In genomic region chr3:127858477-127858876, GRCh38 we compare ENCODE assay signal across 16 cellular contexts. TPM values are rescaled to one million over a fixed set of nuclear protein-coding genes. Genes with fewer than 3 reads are reported as not detected.
DNase-seq lines count a peak whose midpoint lies in the region; ATAC-seq and TF ChIP-seq lines count a peak whose summit lies in the region.
"Had no signal": no experiment of that assay in that cellular context is flagged by ENCODE, and none has a peak within 500 bp of the region (broad histone marks: within the 10 kb centered on the region; RNA-seq: fewer than 3 reads in every experiment).

No MANE protein-coding gene starts in this region.

- H3K9me3 ChIP-seq in Karpas-422 (ENCODE audit: low read length) (no peaks in the 10 kb centered on the region), neural cell (ENCODE audit: low read length) (no peaks in the 10 kb centered on the region)
- H3K9me3 ChIP-seq: BE2C had no signal

- no TSS peak for BruUV-seq in MCF 10A (replicated peaks; lab: Mats Ljungman, UMichigan)

- H3K4me2 ChIP-seq in Karpas-422 (ENCODE audit: low read depth, low read length, poor library complexity, severe bottlenecking) (peak overlapping the region; percentile 39), neural cell (ENCODE audit: low read length) (no peak overlapping the region)

- H3K36me3 Mint-ChIP-seq in MCF 10A (ENCODE audit: insufficient read depth, unreplicated experiment): no peaks in the 10 kb centered on the region

- H3K9me2 ChIP-seq in Karpas-422 (replicated peaks; ENCODE audit: insufficient read depth, low read length) (no peaks in the 10 kb centered on the region), neural cell (ENCODE audit: insufficient read depth, low read length) (no peaks in the 10 kb centered on the region)

- no peaks in the 10 kb centered on the region for H3K4me1 Mint-ChIP-seq in MCF 10A (ENCODE audit: insufficient read depth, unreplicated experiment)

- no peaks in the 10 kb centered on the region for H3K27me3 Mint-ChIP-seq in MCF 10A (ENCODE audit: insufficient read depth, unreplicated experiment)
- H3K27me3 Mint-ChIP-seq: CD4-positive, alpha-beta T cell had no signal

- DNase-seq in Karpas-422: no peak
- peak; percentile 46 for DNase-seq in NOMO-1 treated with dmso at 0.1 percent for 144 hours (lab: John Stamatoyannopoulos, UW; ENCODE audit: unreplicated experiment)
- no peak for DNase-seq in MCF 10A (ENCODE audit: unreplicated experiment)
- DNase-seq: BE2C; C1 segment of cervical spinal cord; CD4-positive, alpha-beta T cell; DMS153; DMS79; GDM1; H9 had no signal

- H4K20me1 ChIP-seq in Karpas-422 (ENCODE audit: insufficient read depth, low read depth, low read length) (no peaks in the 10 kb centered on the region), neural cell (ENCODE audit: insufficient read depth) (no peaks in the 10 kb centered on the region)

- peaks cover 6% of the 10 kb centered on the region for H3F3A ChIP-seq in neural cell (ENCODE audit: insufficient read depth, low read length, poor library complexity, severe bottlenecking)

- H3K9ac ChIP-seq in Karpas-422 (ENCODE audit: low read length) (no peak overlapping the region), neural cell (ENCODE audit: low read length) (peak overlapping the region; percentile 14)

- intact Hi-C loops in MCF 10A (cut with micrococcal nuclease): no loop called here

- H2AFZ ChIP-seq in Karpas-422 (ENCODE audit: low read length): no peak overlapping the region
- H2AFZ ChIP-seq in neural cell (ENCODE audit: low read depth, low read length): no peak overlapping the region

- H3K27ac Mint-ChIP-seq in MCF 10A (ENCODE audit: low read depth, unreplicated experiment): no peak overlapping the region
- H3K27ac Mint-ChIP-seq: CD4-positive, alpha-beta T cell; H9 had no signal

- TF ChIP-seq EP300 in neural cell (conservative IDR thresholded peaks at IDR 0.05; ENCODE audit: poor library complexity, severe bottlenecking): no peak

- POLR2A ChIA-PET in MCF 10A (lab: Yijun Ruan, JAX): interaction anchor here (0.9 kb wide), 1 partner anchor 21 kb away, joined by 4 read pairs; no protein-coding TSS in a partner anchor

- TF ChIP-seq CTCF in neural cell (IDR thresholded peaks at IDR 0.05; ENCODE audit: poor library complexity, severe bottlenecking): no peak
- TF ChIP-seq CTCF in MCF 10A (IDR thresholded peaks at IDR 0.05; ENCODE audit: unreplicated experiment): no peak

- H3K27me3 ChIP-seq in Karpas-422 (ENCODE audit: low read length) (no peaks in the 10 kb centered on the region), neural cell (ENCODE audit: insufficient read depth, low read depth, low read length) (no peaks in the 10 kb centered on the region)
- H3K27me3 ChIP-seq: BE2C had no signal

- no peaks in the 10 kb centered on the region for H3K9me3 Mint-ChIP-seq in MCF 10A (ENCODE audit: unreplicated experiment)
- H3K9me3 Mint-ChIP-seq: CD4-positive, alpha-beta T cell; H9 had no signal

- no peak overlapping the region for H3K4me3 Mint-ChIP-seq in MCF 10A (ENCODE audit: unreplicated experiment)
- H3K4me3 Mint-ChIP-seq: CD4-positive, alpha-beta T cell; H9 had no signal

- no peak for ATAC-seq in HG03135 (IDR thresholded peaks at IDR 0.05; ENCODE audit: unreplicated experiment)
- ATAC-seq in GM21528 (IDR thresholded peaks at IDR 0.05; ENCODE audit: low FRiP score, unreplicated experiment): no peak

- CTCF ChIA-PET in MCF 10A (lab: Yijun Ruan, JAX): no interaction called here

- H3K27ac ChIP-seq in Karpas-422 (ENCODE audit: low read length): no peak overlapping the region
- H3K27ac ChIP-seq in neural cell (ENCODE audit: low read length): peak overlapping the region; percentile 62

- peaks cover 18% of the 10 kb centered on the region for H3K4me1 ChIP-seq in Karpas-422 (ENCODE audit: low read length)
- H3K4me1 ChIP-seq: BE2C had no signal

- H3K36me3 ChIP-seq in Karpas-422 (ENCODE audit: insufficient read depth, low read length) (no peaks in the 10 kb centered on the region), neural cell (ENCODE audit: insufficient read depth, low read length) (no peaks in the 10 kb centered on the region)
- H3K36me3 ChIP-seq: BE2C had no signal

- H3K79me2 ChIP-seq in Karpas-422 (ENCODE audit: low read length) (no peaks in the 10 kb centered on the region), neural cell (replicated peaks; ENCODE audit: insufficient read depth, low read length) (no peaks in the 10 kb centered on the region)

- H3K4me3 ChIP-seq in Karpas-422 (ENCODE audit: low read length) (no peak overlapping the region), neural cell (ENCODE audit: low read length) (no peak overlapping the region)

- TF ChIP-seq RAD21 in neural cell (conservative IDR thresholded peaks at IDR 0.05): no peak

TF ChIP-seq in neural cell, 6 proteins besides CTCF, POLR2A, EP300 and RAD21:
- TF ChIP-seq SMC3 (conservative IDR thresholded peaks at IDR 0.05; ENCODE audit: poor library complexity) (no peak), REST (IDR thresholded peaks at IDR 0.05; ENCODE audit: borderline replicate concordance) (no peak), EZH2 (IDR thresholded peaks at IDR 0.05; ENCODE audit: borderline replicate concordance, insufficient read depth, low read length, poor library complexity, severe bottlenecking) (no peak), TAF1 (IDR thresholded peaks at IDR 0.05; ENCODE audit: low read depth) (no peak), MXI1 (conservative IDR thresholded peaks at IDR 0.05; ENCODE audit: poor library complexity, severe bottlenecking) (no peak), POLR2AphosphoS5 (IDR thresholded peaks at IDR 0.05) (no peak)

RNA-seq across cellular contexts. Expression of gene MGLL, which starts 36.2 kb away (rescaled TPM):
- 58.0 and 63.3 TPM in 2 replicates for total RNA-seq in Karpas-422 (2014; rRNA removed; shearing (Covaris generic); ENCODE audit: low replicate concordance)
- 2.0 and 3.7 TPM in 2 replicates for polyA plus RNA-seq in neural cell
- polyA minus RNA-seq in neural cell: 1.5 and 2.7 TPM in 2 replicates
- total RNA-seq in MCF 10A (2022): 12.6 and 25.3 TPM in 2 replicates

RNA-seq across cellular contexts. Expression of gene KBTBD12, which starts 56.6 kb away (rescaled TPM):
- total RNA-seq in Karpas-422 (2014; rRNA removed; shearing (Covaris generic); ENCODE audit: low replicate concordance): not detected in 2 replicates
- polyA plus RNA-seq in neural cell: not detected in 2 replicates
- polyA minus RNA-seq in neural cell: not detected in 2 replicates
- not detected in 2 replicates for total RNA-seq in MCF 10A (2022)
- total RNA-seq: A172; CD4-positive, alpha-beta T cell; Daoy; H9; HT-29 had no signal
